ENCODE assay signal across 14 cellular contexts in genomic region chr20:10167025-10167424, GRCh38.
DNase-seq lines count a peak whose midpoint lies in the region; ATAC-seq and TF ChIP-seq lines count a peak whose summit lies in the region.
"Had no signal": no experiment of that assay in that cellular context is flagged by ENCODE, and none has a peak within 500 bp of the region (broad histone marks: within the 10 kb centered on the region; RNA-seq: fewer than 3 reads in every experiment).

No MANE protein-coding gene starts in this region.

- DNase-seq in NCI-H446 treated with DMSO at 0.1 percent for 48 hours (lab: John Stamatoyannopoulos, UW) (peak; percentile 65), cerebellar nuclear complex (lab: John Stamatoyannopoulos, UW) (peak; percentile 52 to 84), inferior parietal cortex (ENCODE audit: extremely low spot score) (peak; percentile 51), erythroblast (lab: John Stamatoyannopoulos, UW) (no peak)
- DNase-seq in activated CD4-positive, alpha-beta T cell treated with anti-CD3 and anti-CD28 coated beads, Interleukin-2, amount 50 U/mL, for 1 hour: no peak
- DNase-seq: Caco-2; CD4-positive, CD25-positive, alpha-beta regulatory T cell; CD8-positive, alpha-beta T cell; DMS53; DMS79 treated with DMSO at 0.1 percent for 48 hours; GM23248; H7; HCEC 1CT had no signal

- no peak for ATAC-seq in HG02642 (IDR thresholded peaks at IDR 0.05; ENCODE audit: poor library complexity, unreplicated experiment)
- ATAC-seq: CD8-positive, alpha-beta T cell had no signal

- TF ChIP-seq POLR2A in erythroblast (IDR thresholded peaks at IDR 0.05; ENCODE audit: low read length): no peak

Comparison
In these comparisons a context has a peak if more than half of its experiments do, and no peak if none do; other contexts are left out.
1. DNase-seq: peak in NCI-H446 treated with DMSO at 0.1 percent for 48 hours (single experiment), cerebellar nuclear complex (2 of 2) and inferior parietal cortex (single experiment); none in erythroblast (0 of 2) and activated CD4-positive, alpha-beta T cell treated with anti-CD3 and anti-CD28 coated beads, Interleukin-2, amount 50 U/mL, for 1 hour (single experiment).